Comparison of ENCODE assay signal across 12 cellular contexts in genomic region chr4:118113220-118113619, GRCh38.
A peak's percentile ranks its signal among the peaks of the same experiment; 100 is the strongest.
DNase-seq lines count a peak whose midpoint lies in the region; ATAC-seq, FAIRE-seq and TF ChIP-seq lines count a peak whose summit lies in the region.
"Had no signal": no experiment of that assay in that cellular context is flagged by ENCODE, and none has a peak within 500 bp of the region (broad histone marks: within the 10 kb centered on the region; RNA-seq: fewer than 3 reads in every experiment).

No MANE protein-coding gene starts in this region.

- CTCF ChIA-PET in activated CD4-positive, alpha-beta T cell treated with anti-CD3 and anti-CD28 coated beads, Interleukin-2, amount 10 ng/mL, durations not matched to agents 7 days and 5 days (lab: Charles Lee): no interaction called here

- no peaks in the 10 kb centered on the region for H3K79me2 ChIP-seq in MM.1S (ENCODE audit: low read length)

- peaks cover 12% of the 10 kb centered on the region for H3K9me3 Mint-ChIP-seq in activated CD4-positive, alpha-beta T cell treated with anti-CD3 and anti-CD28 coated beads, Interleukin-2, amount 10 ng/mL, durations not matched to agents 7 days and 5 days
- H3K9me3 Mint-ChIP-seq: neural progenitor cell had no signal

- no peaks in the 10 kb centered on the region for H3K36me3 ChIP-seq in MM.1S (replicated peaks; ENCODE audit: insufficient read depth, low read length)
- no peaks in the 10 kb centered on the region for H3K36me3 ChIP-seq in small intestine (ENCODE audit: control insufficient read depth in 2 of 2, insufficient read depth in 2 of 2, low read length in 2 of 2)
- H3K36me3 ChIP-seq in thyroid gland: no peaks in the 10 kb centered on the region
- H3K36me3 ChIP-seq: neural progenitor cell, transverse colon had no signal

- TF ChIP-seq CTCF in MM.1S (IDR thresholded peaks at IDR 0.05; ENCODE audit: low read length) (no peak), thyroid gland (IDR thresholded peaks at IDR 0.05) (no peak)

- H3K27ac ChIP-seq in MM.1S (ENCODE audit: low read length): no peak overlapping the region
- H3K27ac ChIP-seq in small intestine (ENCODE audit: low read depth in 1 of 2, low read length in 1 of 2): no peak overlapping the region
- H3K27ac ChIP-seq in thyroid gland: no peak overlapping the region
- H3K27ac ChIP-seq: neural progenitor cell, transverse colon had no signal

- peak overlapping the region; percentile 37 for H2AFZ ChIP-seq in MM.1S (ENCODE audit: low read length)
- H2AFZ ChIP-seq: neural progenitor cell had no signal

- intact Hi-C loops in thyroid gland (cut with DNase I): no loop called here

- H3K4me3 Mint-ChIP-seq in activated CD4-positive, alpha-beta T cell treated with anti-CD3 and anti-CD28 coated beads, Interleukin-2, amount 10 ng/mL, durations not matched to agents 7 days and 5 days: no peak overlapping the region
- H3K4me3 Mint-ChIP-seq: neural progenitor cell had no signal

- H3K9me2 ChIP-seq in MM.1S (replicated peaks; ENCODE audit: insufficient read depth, low read length): no peaks in the 10 kb centered on the region

- peak overlapping the region; percentile 31 for H3K4me2 ChIP-seq in MM.1S (ENCODE audit: low read depth, low read length)
- H3K4me2 ChIP-seq: neural progenitor cell had no signal

- FAIRE-seq in small intestine (lab: Jason Lieb, UNC) (peak; percentile 5), GM12891 (lab: Jason Lieb, UNC) (no peak)

- no peaks in the 10 kb centered on the region for H3K36me3 Mint-ChIP-seq in activated CD4-positive, alpha-beta T cell treated with anti-CD3 and anti-CD28 coated beads, Interleukin-2, amount 10 ng/mL, durations not matched to agents 7 days and 5 days (ENCODE audit: low read depth)
- H3K36me3 Mint-ChIP-seq: neural progenitor cell had no signal

- no peak for DNase-seq in activated CD4-positive, alpha-beta T cell treated with anti-CD3 and anti-CD28 coated beads, Interleukin-2, amount 10 ng/mL, durations not matched to agents 7 days and 5 days
- DNase-seq in activated CD4-positive, alpha-beta T cell treated with anti-CD3 and anti-CD28 coated beads for 1 hour: no peak
- DNase-seq in MM.1S: peak; percentile 64
- peak; percentile 17 for DNase-seq in small intestine
- DNase-seq in thyroid gland: no peak
- DNase-seq in GM12891 (ENCODE audit: insufficient read length, low spot score): no peak
- no peak for DNase-seq in T1000 (lab: John Stamatoyannopoulos, UW)
- DNase-seq: activated effector memory CD4-positive, alpha-beta T cell treated with Interleukin-2 at 50 U/mL for 16 hours; NCI-H446; transverse colon had no signal

- POLR2A ChIA-PET in activated CD4-positive, alpha-beta T cell treated with anti-CD3 and anti-CD28 coated beads, Interleukin-2, amount 10 ng/mL, durations not matched to agents 7 days and 5 days (lab: Charles Lee): no interaction called here

- H3K27me3 ChIP-seq in MM.1S (replicated peaks; ENCODE audit: insufficient read depth, low read length): no peaks in the 10 kb centered on the region
- H3K27me3 ChIP-seq in small intestine (ENCODE audit: control insufficient read depth in 2 of 2, insufficient read depth in 2 of 2, low read length in 2 of 2): no peaks in the 10 kb centered on the region
- no peaks in the 10 kb centered on the region for H3K27me3 ChIP-seq in thyroid gland
- H3K27me3 ChIP-seq: neural progenitor cell, transverse colon had no signal

- no peaks in the 10 kb centered on the region for H3K9me3 ChIP-seq in MM.1S (replicated peaks; ENCODE audit: insufficient read depth, low read length)
- no peaks in the 10 kb centered on the region for H3K9me3 ChIP-seq in small intestine (ENCODE audit: control insufficient read depth, low read depth)
- no peaks in the 10 kb centered on the region for H3K9me3 ChIP-seq in thyroid gland
- H3K9me3 ChIP-seq: transverse colon had no signal

- H3K4me1 Mint-ChIP-seq in activated CD4-positive, alpha-beta T cell treated with anti-CD3 and anti-CD28 coated beads, Interleukin-2, amount 10 ng/mL, durations not matched to agents 7 days and 5 days: peaks cover 22% of the 10 kb centered on the region
- H3K4me1 Mint-ChIP-seq: neural progenitor cell had no signal

- no peak for TF ChIP-seq POLR2A in thyroid gland (IDR thresholded peaks at IDR 0.05)
- no peak for TF ChIP-seq POLR2A in GM12891 (IDR thresholded peaks at IDR 0.05; ENCODE audit: low read depth, low read length)

- peaks cover 5% of the 10 kb centered on the region for H3K27me3 Mint-ChIP-seq in activated CD4-positive, alpha-beta T cell treated with anti-CD3 and anti-CD28 coated beads, Interleukin-2, amount 10 ng/mL, durations not matched to agents 7 days and 5 days

- H3K27ac Mint-ChIP-seq in activated CD4-positive, alpha-beta T cell treated with anti-CD3 and anti-CD28 coated beads, Interleukin-2, amount 10 ng/mL, durations not matched to agents 7 days and 5 days: peak overlapping the region; percentile 67
- H3K27ac Mint-ChIP-seq: neural progenitor cell had no signal

- WGBS in small intestine, 3 donors: 6 to 28% (median 6%) methylated on average over 2 of the region's 2 CpGs
- 32 to 36% methylated on average over 2 of the region's 2 CpGs for WGBS in thyroid gland, 2 donors

- no peaks in the 10 kb centered on the region for H3F3A ChIP-seq in MM.1S (ENCODE audit: insufficient read depth, low read length)

- H3K9ac ChIP-seq in MM.1S (ENCODE audit: low read length): no peak overlapping the region
- H3K9ac ChIP-seq: neural progenitor cell had no signal

- no peaks in the 10 kb centered on the region for H4K20me1 ChIP-seq in MM.1S (ENCODE audit: insufficient read depth, low read length)

- peak; percentile 90 for ATAC-seq in HG02763 (IDR thresholded peaks at IDR 0.05; ENCODE audit: unreplicated experiment)

- H3K4me1 ChIP-seq in MM.1S (ENCODE audit: low read length) (peaks cover 4% of the 10 kb centered on the region; the same call in 1 of the 2 replicates), small intestine (ENCODE audit: control insufficient read depth in 2 of 2, insufficient read depth in 1 of 2, low read depth in 1 of 2, low read length in 1 of 2) (no peaks in the 10 kb centered on the region), thyroid gland (no peaks in the 10 kb centered on the region)
- H3K4me1 ChIP-seq: neural progenitor cell, transverse colon had no signal

- H3K4me3 ChIP-seq in MM.1S (ENCODE audit: low read length): no peak overlapping the region
- H3K4me3 ChIP-seq in small intestine (ENCODE audit: low read depth in 1 of 2, low read length in 2 of 2): no peak overlapping the region
- no peak overlapping the region for H3K4me3 ChIP-seq in thyroid gland (replicated peaks in 1 of 3)
- H3K4me3 ChIP-seq: neural progenitor cell, transverse colon had no signal

TF ChIP-seq in GM12891, 5 proteins besides CTCF, POLR2A, EP300 and RAD21:
- TF ChIP-seq POU2F2 (IDR thresholded peaks at IDR 0.05; ENCODE audit: low read depth, low read length) (no peak), POLR2AphosphoS5 (IDR thresholded peaks at IDR 0.05; ENCODE audit: low read depth, low read length) (no peak), PAX5 (IDR thresholded peaks at IDR 0.05; ENCODE audit: insufficient read depth, low read length, severe bottlenecking) (no peak), TAF1 (IDR thresholded peaks at IDR 0.05; ENCODE audit: low read depth, low read length) (no peak)

Comparison
In these comparisons a context has a peak if more than half of its experiments do, and no peak if none do; other contexts are left out.
1. DNase-seq: peak in MM.1S (single experiment) and small intestine (single experiment); none in activated CD4-positive, alpha-beta T cell treated with anti-CD3 and anti-CD28 coated beads, Interleukin-2, amount 10 ng/mL, durations not matched to agents 7 days and 5 days (single experiment), activated CD4-positive, alpha-beta T cell treated with anti-CD3 and anti-CD28 coated beads for 1 hour (single experiment), thyroid gland (0 of 2), GM12891 (single experiment) and T1000 (single experiment).